17 cellular contexts compared by ENCODE assay signal in genomic region chr3:39103791-39104552, GRCh38. TPM values are rescaled to one million over a fixed set of nuclear protein-coding genes. Genes with fewer than 3 reads are reported as not detected.
A peak's percentile ranks its signal among the peaks of the same experiment; 100 is the strongest.
DNase-seq lines count a peak whose midpoint lies in the region; ATAC-seq and TF ChIP-seq lines count a peak whose summit lies in the region.
"Had no signal": no experiment of that assay in that cellular context is flagged by ENCODE, and none has a peak within 500 bp of the region (broad histone marks: within the 10 kb centered on the region; RNA-seq: fewer than 3 reads in every experiment).

No MANE protein-coding gene starts in this region.

- intact Hi-C loops in activated CD4-positive, alpha-beta T cell treated with anti-CD3 and anti-CD28 coated beads for 36 hours (cut with DNase I, micrococcal nuclease) = loop anchor here in 1 of 2 experiments (10.0 kb wide), 1 partner anchor 281 kb away; the partner anchor contains the start of gene SLC25A38

- H3K4me3 Mint-ChIP-seq in activated CD4-positive, alpha-beta T cell treated with anti-CD3 and anti-CD28 coated beads, Interleukin-2, amount 10 ng/mL, durations not matched to agents 7 days and 5 days = no peak overlapping the region
- H3K4me3 Mint-ChIP-seq in activated CD4-positive, alpha-beta T cell treated with anti-CD3 and anti-CD28 coated beads for 36 hours = no peak overlapping the region
- no peak overlapping the region for H3K4me3 Mint-ChIP-seq in T-cell
- H3K4me3 Mint-ChIP-seq in stimulated activated memory B cell treated with anti-CD40 and anti-IgM and Interleukin-4, amounts not matched to agents 10 μg/mL and 1 μg/mL and 100 μg/mL, for 72 hours = no peak overlapping the region
- H3K4me3 Mint-ChIP-seq: T-helper 2 cell treated with Interferon-gamma antibody and Interleukin-4, amounts not matched to agents 5 μg/mL and 100 μg/mL, for 36 hours had no signal

- no peaks in the 10 kb centered on the region for H3K27me3 Mint-ChIP-seq in activated CD4-positive, alpha-beta T cell treated with anti-CD3 and anti-CD28 coated beads, Interleukin-2, amount 10 ng/mL, durations not matched to agents 7 days and 5 days
- H3K27me3 Mint-ChIP-seq in activated CD4-positive, alpha-beta T cell treated with anti-CD3 and anti-CD28 coated beads for 36 hours = no peaks in the 10 kb centered on the region
- no peaks in the 10 kb centered on the region for H3K27me3 Mint-ChIP-seq in T-cell
- H3K27me3 Mint-ChIP-seq in stimulated activated memory B cell treated with anti-CD40 and anti-IgM and Interleukin-4, amounts not matched to agents 10 μg/mL and 1 μg/mL and 100 μg/mL, for 72 hours = no peaks in the 10 kb centered on the region
- H3K27me3 Mint-ChIP-seq: progenitor cell of endocrine pancreas had no signal

- H3K27ac Mint-ChIP-seq in activated CD4-positive, alpha-beta T cell treated with anti-CD3 and anti-CD28 coated beads, Interleukin-2, amount 10 ng/mL, durations not matched to agents 7 days and 5 days = no peak overlapping the region
- H3K27ac Mint-ChIP-seq in activated CD4-positive, alpha-beta T cell treated with anti-CD3 and anti-CD28 coated beads for 36 hours = no peak overlapping the region
- peak overlapping the region; percentile 82 to 92 for H3K27ac Mint-ChIP-seq in T-cell
- H3K27ac Mint-ChIP-seq in stimulated activated memory B cell treated with anti-CD40 and anti-IgM and Interleukin-4, amounts not matched to agents 10 μg/mL and 1 μg/mL and 100 μg/mL, for 72 hours = peak overlapping the region; percentile 51
- H3K27ac Mint-ChIP-seq: progenitor cell of endocrine pancreas had no signal

- no peak for TF ChIP-seq CTCF in GM13976 (IDR thresholded peaks at IDR 0.05; ENCODE audit: borderline replicate concordance, control extremely low read depth, extremely low read depth, insufficient read depth, missing control alignments)

- in situ Hi-C loops in GM13976 (cut with MboI; ENCODE audit: low sequenced_read_pairs, unreplicated experiment) = no loop called here

- DNase-seq in activated CD4-positive, alpha-beta T cell treated with anti-CD3 and anti-CD28 coated beads, Interleukin-2, amount 10 ng/mL, durations not matched to agents 7 days and 5 days = peak; percentile 5
- no peak for DNase-seq in activated CD4-positive, alpha-beta T cell treated with anti-CD3 and anti-CD28 coated beads for 36 hours
- DNase-seq in T-cell (no peak), NCI-H2227 (lab: John Stamatoyannopoulos, UW; ENCODE audit: unreplicated experiment) (no peak), GM13976 (ENCODE audit: low spot score) (no peak), hepatic stellate cell (ENCODE audit: low spot score) (no peak)
- DNase-seq: colonic mucosa, kidney, NCI-H345, SHP77 had no signal

- no peaks in the 10 kb centered on the region for H3K9me3 Mint-ChIP-seq in activated CD4-positive, alpha-beta T cell treated with anti-CD3 and anti-CD28 coated beads, Interleukin-2, amount 10 ng/mL, durations not matched to agents 7 days and 5 days
- H3K9me3 Mint-ChIP-seq in activated CD4-positive, alpha-beta T cell treated with anti-CD3 and anti-CD28 coated beads for 36 hours (ENCODE audit: low read depth) = no peaks in the 10 kb centered on the region
- H3K9me3 Mint-ChIP-seq in T-cell = no peaks in the 10 kb centered on the region
- H3K9me3 Mint-ChIP-seq in stimulated activated memory B cell treated with anti-CD40 and anti-IgM and Interleukin-4, amounts not matched to agents 10 μg/mL and 1 μg/mL and 100 μg/mL, for 72 hours = no peaks in the 10 kb centered on the region
- H3K9me3 Mint-ChIP-seq: T-helper 2 cell treated with Interferon-gamma antibody and Interleukin-4, amounts not matched to agents 5 μg/mL and 100 μg/mL, for 36 hours had no signal

- POLR2A ChIA-PET in activated CD4-positive, alpha-beta T cell treated with anti-CD3 and anti-CD28 coated beads, Interleukin-2, amount 10 ng/mL, durations not matched to agents 7 days and 5 days (lab: Charles Lee) = no interaction called here
- POLR2A ChIA-PET in activated CD4-positive, alpha-beta T cell treated with anti-CD3 and anti-CD28 coated beads for 36 hours (lab: Charles Lee) = no interaction called here
- POLR2A ChIA-PET in T-cell (lab: Charles Lee) = no interaction called here

- ATAC-seq in activated CD4-positive, alpha-beta T cell treated with anti-CD3 and anti-CD28 coated beads for 36 hours = no peak
- ATAC-seq in T-cell (replicated peaks in 1 of 4) = no peak
- no peak for ATAC-seq in stimulated activated memory B cell treated with anti-CD40 and anti-IgM and Interleukin-4, amounts not matched to agents 10 μg/mL and 1 μg/mL and 100 μg/mL, for 72 hours

- peaks cover 54% of the 10 kb centered on the region for H3K4me1 Mint-ChIP-seq in activated CD4-positive, alpha-beta T cell treated with anti-CD3 and anti-CD28 coated beads, Interleukin-2, amount 10 ng/mL, durations not matched to agents 7 days and 5 days
- H3K4me1 Mint-ChIP-seq in activated CD4-positive, alpha-beta T cell treated with anti-CD3 and anti-CD28 coated beads for 36 hours = peaks cover 36% of the 10 kb centered on the region
- peaks cover 58 to 69% (median 64%) of the 10 kb centered on the region in 3 donors for H3K4me1 Mint-ChIP-seq in T-cell
- H3K4me1 Mint-ChIP-seq in stimulated activated memory B cell treated with anti-CD40 and anti-IgM and Interleukin-4, amounts not matched to agents 10 μg/mL and 1 μg/mL and 100 μg/mL, for 72 hours = peaks cover 65% of the 10 kb centered on the region

- H3K27ac ChIP-seq in layer of hippocampus (ENCODE audit: low read depth, low read length) = peak overlapping the region; percentile 62
- H3K27ac ChIP-seq: 22Rv1, colonic mucosa, GM23248 had no signal

- no peaks in the 10 kb centered on the region for H3K27me3 ChIP-seq in layer of hippocampus (ENCODE audit: control insufficient read depth, insufficient read depth, low read length)
- H3K27me3 ChIP-seq: colonic mucosa had no signal

- H3K36me3 Mint-ChIP-seq in activated CD4-positive, alpha-beta T cell treated with anti-CD3 and anti-CD28 coated beads, Interleukin-2, amount 10 ng/mL, durations not matched to agents 7 days and 5 days (ENCODE audit: low read depth) = peaks cover 2% of the 10 kb centered on the region
- H3K36me3 Mint-ChIP-seq in activated CD4-positive, alpha-beta T cell treated with anti-CD3 and anti-CD28 coated beads for 36 hours (ENCODE audit: low read depth) = peaks cover 1% of the 10 kb centered on the region
- H3K36me3 Mint-ChIP-seq in T-cell = no peaks in the 10 kb centered on the region
- H3K36me3 Mint-ChIP-seq in stimulated activated memory B cell treated with anti-CD40 and anti-IgM and Interleukin-4, amounts not matched to agents 10 μg/mL and 1 μg/mL and 100 μg/mL, for 72 hours = no peaks in the 10 kb centered on the region

- CTCF ChIA-PET in activated CD4-positive, alpha-beta T cell treated with anti-CD3 and anti-CD28 coated beads, Interleukin-2, amount 10 ng/mL, durations not matched to agents 7 days and 5 days (lab: Charles Lee) = interaction anchor here (1.0 to 6.1 kb wide), 5 partner anchors 14 to 188 kb away, joined by 3 to 21 read pairs (median 7); no protein-coding TSS in a partner anchor
- CTCF ChIA-PET in activated CD4-positive, alpha-beta T cell treated with anti-CD3 and anti-CD28 coated beads for 36 hours (lab: Charles Lee) = interaction anchor here (0.7 to 5.3 kb wide), 7 partner anchors 12 to 188 kb away, joined by 3 to 29 read pairs (median 4); no protein-coding TSS in a partner anchor
- CTCF ChIA-PET in T-cell (lab: Charles Lee) = interaction anchor here in 1 of 2 donors (0.8 kb wide), 1 partner anchor 188 kb away, joined by 5 read pairs; no protein-coding TSS in a partner anchor

RNA-seq across cellular contexts. Expression of gene GORASP1, which starts 3.5 kb away (rescaled TPM):
- total RNA-seq in activated CD4-positive, alpha-beta T cell treated with anti-CD3 and anti-CD28 coated beads, Interleukin-2, amount 10 ng/mL, durations not matched to agents 7 days and 5 days = 10 to 100 TPM; 31.6 to 33.7 TPM
- total RNA-seq in activated CD4-positive, alpha-beta T cell treated with anti-CD3 and anti-CD28 coated beads for 36 hours = 10 to 100 TPM; 23.0 to 23.8 TPM
- 10 to 100 TPM; 26.7 to 55.5 (median 41.5) TPM for total RNA-seq in T-cell

RNA-seq across cellular contexts. Expression of gene TTC21A, which starts 3.5 kb away (rescaled TPM):
- total RNA-seq in activated CD4-positive, alpha-beta T cell treated with anti-CD3 and anti-CD28 coated beads, Interleukin-2, amount 10 ng/mL, durations not matched to agents 7 days and 5 days = 1 to 10 TPM; 3.8 to 5.1 TPM
- 1 to 10 TPM; 1.8 to 2.3 TPM for total RNA-seq in activated CD4-positive, alpha-beta T cell treated with anti-CD3 and anti-CD28 coated beads for 36 hours
- total RNA-seq in T-cell = 10 to 100 TPM in 1 of 5 donors, 1 to 10 TPM in 4; 3.5 to 12.4 (median 5.4) TPM

RNA-seq across cellular contexts. Expression of gene CSRNP1, which starts 49.4 kb away (rescaled TPM):
- 10 to 100 TPM; 13.4 to 13.6 TPM for total RNA-seq in activated CD4-positive, alpha-beta T cell treated with anti-CD3 and anti-CD28 coated beads, Interleukin-2, amount 10 ng/mL, durations not matched to agents 7 days and 5 days
- 10 to 100 TPM; 68.3 to 78.5 TPM for total RNA-seq in activated CD4-positive, alpha-beta T cell treated with anti-CD3 and anti-CD28 coated beads for 36 hours
- total RNA-seq in T-cell = 100 to 1,000 TPM in 2 of 5 donors, 10 to 100 TPM in 3; 19.5 to 302 (median 25.0) TPM

RNA-seq across cellular contexts. Expression of gene WDR48, which starts 52.2 kb away (rescaled TPM):
- 10 to 100 TPM; 32.3 to 32.4 TPM for total RNA-seq in activated CD4-positive, alpha-beta T cell treated with anti-CD3 and anti-CD28 coated beads, Interleukin-2, amount 10 ng/mL, durations not matched to agents 7 days and 5 days
- 10 to 100 TPM; 33.3 to 36.5 TPM for total RNA-seq in activated CD4-positive, alpha-beta T cell treated with anti-CD3 and anti-CD28 coated beads for 36 hours
- 10 to 100 TPM; 54.2 to 90.3 (median 59.9) TPM for total RNA-seq in T-cell

RNA-seq across cellular contexts. Expression of gene SCN11A, which starts 52.2 kb away (rescaled TPM):
- total RNA-seq in activated CD4-positive, alpha-beta T cell treated with anti-CD3 and anti-CD28 coated beads, Interleukin-2, amount 10 ng/mL, durations not matched to agents 7 days and 5 days = under 1 TPM; 0.02 to 0.05 TPM
- under 1 TPM; 0.07 to 0.09 TPM for total RNA-seq in activated CD4-positive, alpha-beta T cell treated with anti-CD3 and anti-CD28 coated beads for 36 hours
- total RNA-seq in T-cell = under 1 TPM; 0.07 to 0.23 (median 0.12) TPM
- total RNA-seq: epithelial cell of proximal tubule, GM23248 had no signal

Comparison
In these comparisons a context has a peak if more than half of its experiments do, and no peak if none do; other contexts are left out.
1. H3K27ac Mint-ChIP-seq: peak in T-cell (2 of 2) and stimulated activated memory B cell treated with anti-CD40 and anti-IgM and Interleukin-4, amounts not matched to agents 10 μg/mL and 1 μg/mL and 100 μg/mL, for 72 hours (single experiment); none in activated CD4-positive, alpha-beta T cell treated with anti-CD3 and anti-CD28 coated beads, Interleukin-2, amount 10 ng/mL, durations not matched to agents 7 days and 5 days (single experiment) and activated CD4-positive, alpha-beta T cell treated with anti-CD3 and anti-CD28 coated beads for 36 hours (single experiment).